Comparison of ENCODE assay signal across 1 cellular context in genomic region chr5:115577741-115578140, GRCh38.
A peak's percentile ranks its signal among the peaks of the same experiment; 100 is the strongest.
TF ChIP-seq lines count a peak whose summit lies in the region.

No MANE protein-coding gene starts in this region.

TF ChIP-seq in GM12878, 131 proteins besides CTCF, POLR2A, EP300 and RAD21 (continued from another document):
- TF ChIP-seq ZBTB4 (CRISPR knock-in tag; IDR thresholded peaks at IDR 0.05) = no peak
- TF ChIP-seq EED (IDR thresholded peaks at IDR 0.05; ENCODE audit: low read depth) = peak; percentile 83
- no peak for TF ChIP-seq RCOR1 (conservative IDR thresholded peaks at IDR 0.05; ENCODE audit: low read depth, low read length)
- TF ChIP-seq MYC (IDR thresholded peaks at IDR 0.05; ENCODE audit: insufficient read depth, insufficient read length, insufficient replicate concordance, low read length, severe bottlenecking) = no peak
- TF ChIP-seq CHD2 (IDR thresholded peaks at IDR 0.05; ENCODE audit: borderline replicate concordance, low read depth, low read length) = no peak
- no peak for TF ChIP-seq ZNF24 (IDR thresholded peaks at IDR 0.05)
- TF ChIP-seq PKNOX1 (IDR thresholded peaks at IDR 0.05) = no peak
- TF ChIP-seq KDM1A (IDR thresholded peaks at IDR 0.05; ENCODE audit: borderline replicate concordance) = no peak
- TF ChIP-seq ZNF592 (IDR thresholded peaks at IDR 0.05) = no peak
- no peak for TF ChIP-seq ZNF274 (IDR thresholded peaks at IDR 0.05; ENCODE audit: insufficient read depth, insufficient read length)
- TF ChIP-seq SREBF1 (IDR thresholded peaks at IDR 0.05; ENCODE audit: low read length) = no peak
